ENCODE assay signal across 1 cellular context in genomic region chr5:75037106-75037505, GRCh38.
TF ChIP-seq lines count a peak whose summit lies in the region.

No MANE protein-coding gene starts in this region.

TF ChIP-seq in WTC11, 78 proteins besides CTCF, POLR2A, EP300 and RAD21 (continued from another document):
- TF ChIP-seq ATF6 (CRISPR knock-in tag; IDR thresholded peaks at IDR 0.05) (no peak), USF1 (CRISPR knock-in tag; IDR thresholded peaks at IDR 0.05) (no peak), IRF2 (CRISPR knock-in tag; IDR thresholded peaks at IDR 0.05; ENCODE audit: borderline replicate concordance, low read depth) (no peak), ZNF532 (CRISPR knock-in tag; IDR thresholded peaks at IDR 0.05; ENCODE audit: borderline replicate concordance) (no peak), GABPB1 (CRISPR knock-in tag; IDR thresholded peaks at IDR 0.05) (no peak)
